ENCODE assay signal across 8 cellular contexts in genomic region chr10:86521620-86522384, GRCh38. TPM values are rescaled to one million over a fixed set of nuclear protein-coding genes. Genes with fewer than 3 reads are reported as not detected.
DNase-seq lines count a peak whose midpoint lies in the region; ATAC-seq, FAIRE-seq and TF ChIP-seq lines count a peak whose summit lies in the region.

TSS of gene WAPL (minus strand) at chr10:86521792. CDS start at chr10:86518069, 3,723 bp downstream.

- DNase-seq in CD1c-positive myeloid dendritic cell (ENCODE audit: extremely low spot score) (peak; percentile 98), NCI-H82 (lab: John Stamatoyannopoulos, UW) (peak; percentile 93), dermis blood vessel endothelial cell (peak; percentile 97), HepG2 (ENCODE audit: low spot score) (peak; percentile 87)
- DNase-seq in activated CD4-positive, alpha-beta T cell treated with anti-CD3 and anti-CD28 coated beads, Interleukin-2, amount 50 U/mL, for 48 hours = peak; percentile 92 to 94
- peak; percentile 88 to 94 for DNase-seq in stimulated activated CD4-positive, alpha-beta T cell treated with anti-CD3 and anti-CD28 coated beads, Interleukin-2, amount 100 ng/mL, for 48 hours

- H3K4me3 ChIP-seq in HepG2 (replicated peaks in 1 of 3; ENCODE audit: insufficient read depth in 1 of 3, low read depth in 2 of 3, low read length in 3 of 3) = peak within 1 kb of the TSS; percentile 73 to 99 (median 79)

- H3K79me2 ChIP-seq in HepG2 (ENCODE audit: insufficient read depth, low read length) = peaks cover 66% of the 10 kb centered on the region

- no TSS peak for BruUV-seq in HepG2 (replicated peaks; lab: Mats Ljungman, UMichigan)

- TF ChIP-seq RAD21 in HepG2 (CRISPR knock-in tag; IDR thresholded peaks at IDR 0.05) = peak; percentile 44

- intact Hi-C loops in HepG2 (cut with micrococcal nuclease; ENCODE audit: unreplicated experiment) = loop anchor here (1.0 to 2.0 kb wide), 2 partner anchors 81 to 122 kb away; no protein-coding TSS in a partner anchor

- TF ChIP-seq EP300 in HepG2 (IDR thresholded peaks at IDR 0.05; ENCODE audit: low read depth in 2 of 2, low read length in 2 of 2) (no peak), HepG2 (CRISPR knock-in tag; IDR thresholded peaks at IDR 0.05; ENCODE audit: borderline replicate concordance) (no peak)

- peak; percentile 28; the same call in 1 of the 2 replicates for TF ChIP-seq CTCF in HepG2 (CRISPR knock-in tag; IDR thresholded peaks at IDR 0.05)

- peaks cover 3 to 8% of the 10 kb centered on the region in 2 experiments; a peak in 2 of 5 replicates for H3K36me3 ChIP-seq in HepG2 (replicated peaks in 1 of 2; ENCODE audit: control insufficient read depth in 1 of 2, insufficient read depth in 2 of 2, low read length in 2 of 2)

- peak within 1 kb of the TSS; percentile 87 for H3K27ac ChIP-seq in HepG2 (ENCODE audit: extremely low read length, insufficient read depth, low read length)

- H3K4me2 ChIP-seq in HepG2 (ENCODE audit: low read depth, low read length) = peak within 1 kb of the TSS; percentile 88

- in situ Hi-C loops in HepG2 (cut with HindIII; ENCODE audit: extremely low pct_ligation_motif_present, low pct_unique_long_range_greater_than_20kb) = no loop called here

- CTCF ChIA-PET in HepG2 (lab: Yijun Ruan, JAX; ENCODE audit: low intra/inter-chr PET ratio, low total read pairs) = interaction anchor here (0.9 kb wide), 1 partner anchor 64 kb away, joined by 3 read pairs; no protein-coding TSS in a partner anchor

- under 1% methylated on average over 20 of the region's 91 CpGs for WGBS in HepG2 (ENCODE audit: low lambda C conversion rate)

- peaks cover 59% of the 10 kb centered on the region for H3K4me1 ChIP-seq in HepG2 (ENCODE audit: insufficient read depth, low read length)

- no peak for FAIRE-seq in HepG2 (lab: Jason Lieb, UNC)

- ATAC-seq in GM19397 (IDR thresholded peaks at IDR 0.05; ENCODE audit: unreplicated experiment) (peak; percentile 95), HG03565 (IDR thresholded peaks at IDR 0.05; ENCODE audit: unreplicated experiment) (peak; percentile 94), HepG2 (peak; percentile 94)

- TF ChIP-seq POLR2A in HepG2 (IDR thresholded peaks at IDR 0.05; ENCODE audit: insufficient read depth in 1 of 2, low read depth in 2 of 2, low read length in 2 of 2) = peak; percentile 60 to 77; a peak in 3 of 4 replicates

- peak within 1 kb of the TSS; percentile 92 for H3K9ac ChIP-seq in HepG2 (ENCODE audit: insufficient read depth, low read depth, low read length)

- H3K27me3 ChIP-seq in HepG2 (ENCODE audit: control insufficient read depth in 1 of 2, insufficient read depth in 2 of 2, low read length in 2 of 2) = no peaks in the 10 kb centered on the region; a peak in 1 of 5 replicates

- no peak within 1 kb of the TSS for H2AFZ ChIP-seq in HepG2 (ENCODE audit: low read length)

- H4K20me1 ChIP-seq in HepG2 (ENCODE audit: insufficient read depth, low read length) = peaks cover 17% of the 10 kb centered on the region

- POLR2A ChIA-PET in HepG2 (lab: Yijun Ruan, JAX) = interaction anchor here (1.5 to 3.0 kb wide), 4 partner anchors 13 to 121 kb away, joined by 5 to 20 read pairs (median 10); no protein-coding TSS in a partner anchor

- H3K9me3 ChIP-seq in HepG2 (ENCODE audit: low read length) = no peaks in the 10 kb centered on the region

TF ChIP-seq in HepG2, 621 proteins besides CTCF, POLR2A, EP300 and RAD21 (continues in another document):
- TF ChIP-seq ZNF101 (CRISPR knock-in tag; IDR thresholded peaks at IDR 0.05; ENCODE audit: borderline replicate concordance, low read depth) (0 out of 2 replicates have a peak, but pooled peaks have one; percentile 56), ZNF33A (CRISPR knock-in tag; IDR thresholded peaks at IDR 0.05; ENCODE audit: borderline replicate concordance) (no peak), ZZZ3 (CRISPR knock-in tag; IDR thresholded peaks at IDR 0.05; ENCODE audit: borderline replicate concordance) (no peak; the same call in 1 of the 2 replicates), MEIS2 (CRISPR knock-in tag; IDR thresholded peaks at IDR 0.05) (no peak; the same call in 1 of the 2 replicates), PAF1 (CRISPR knock-in tag; IDR thresholded peaks at IDR 0.05) (no peak), PAX8 (CRISPR knock-in tag; IDR thresholded peaks at IDR 0.05; ENCODE audit: borderline replicate concordance) (peak; percentile 61; the same call in 1 of the 2 replicates), THAP11 (CRISPR knock-in tag; IDR thresholded peaks at IDR 0.05) (peak; percentile 100), ZC3H4 (CRISPR knock-in tag; IDR thresholded peaks at IDR 0.05; ENCODE audit: borderline replicate concordance) (no peak), KIAA2018 (CRISPR knock-in tag; IDR thresholded peaks at IDR 0.05; ENCODE audit: borderline replicate concordance) (no peak), ZNF567 (CRISPR knock-in tag; IDR thresholded peaks at IDR 0.05; ENCODE audit: borderline replicate concordance) (no peak)

RNA-seq across cellular contexts. Expression of gene WAPL, which starts in this region (rescaled TPM):
- total RNA-seq in dermis blood vessel endothelial cell = 46.5 and 62.3 TPM in 2 replicates
- total RNA-seq in HepG2 (2016; rRNA removed; fragmentation: Illumina TruSeq; extraction: Trizol) = 43.5 and 64.9 TPM in 2 replicates
- 13.0 and 17.4 TPM in 2 replicates for total RNA-seq in HepG2 (2016; cell fraction: cytosol; rRNA removed; fragmentation: Illumina TruSeq; extraction: Trizol; ENCODE audit: low read depth)
- total RNA-seq in HepG2 (2016; cell fraction: insoluble cytoplasmic fraction; rRNA removed; fragmentation: Illumina TruSeq; extraction: Trizol) = 43.7 and 63.9 TPM in 2 replicates
- 23.7 and 25.1 TPM in 2 replicates for total RNA-seq in HepG2 (2016; cell fraction: membrane; rRNA removed; fragmentation: Illumina TruSeq; extraction: Trizol)
- 39.3 and 43.8 TPM in 2 replicates for total RNA-seq in HepG2 (2016; cell fraction: nucleus; rRNA removed; fragmentation: Illumina TruSeq; extraction: Trizol)
- polyA plus RNA-seq in HepG2 (2011; rRNA removed) = 12.3 and 13.2 TPM in 2 replicates
- 5.6 and 9.8 TPM in 2 replicates for polyA plus RNA-seq in HepG2 (2011; cell fraction: cytosol; rRNA removed)
- polyA plus RNA-seq in HepG2 (2011; cell fraction: nucleus; rRNA removed) = 8.2 and 10.9 TPM in 2 replicates
- 22.0 and 30.6 TPM in 2 replicates for polyA plus RNA-seq in HepG2 (2012)
- 1.3 and 1.7 TPM in 2 replicates for polyA plus RNA-seq in HepG2 (2016; cell fraction: cytosol; fragmentation: Illumina TruSeq; extraction: Trizol; ENCODE audit: low read depth)
- 38.5 and 41.9 TPM in 2 replicates for polyA plus RNA-seq in HepG2 (2016; cell fraction: insoluble cytoplasmic fraction; fragmentation: Illumina TruSeq; extraction: Trizol; ENCODE audit: low read depth)
- 7.0 and 7.3 TPM in 2 replicates for polyA plus RNA-seq in HepG2 (2016; cell fraction: membrane; fragmentation: Illumina TruSeq; extraction: Trizol; ENCODE audit: low read depth)
- 30.3 and 32.3 TPM in 2 replicates for polyA plus RNA-seq in HepG2 (2016; cell fraction: nucleus; fragmentation: Illumina TruSeq; extraction: Trizol; ENCODE audit: insufficient read depth, low read depth)
- polyA minus RNA-seq in HepG2 (2011; rRNA and poly(A)+ RNA removed; ENCODE audit: low replicate concordance) = 17.4 and 26.8 TPM in 2 replicates
- 26.6 and 30.6 TPM in 2 replicates for polyA minus RNA-seq in HepG2 (2011; cell fraction: cytosol; rRNA and poly(A)+ RNA removed)
- polyA minus RNA-seq in HepG2 (2011; cell fraction: nucleus; rRNA and poly(A)+ RNA removed) = 38.2 and 48.1 TPM in 2 replicates

Comparison
In these comparisons a context has a peak if more than half of its experiments do, and no peak if none do; other contexts are left out.
1. Peak in every context shown above with its lines: DNase-seq, ATAC-seq, H3K4me3 ChIP-seq and H3K27ac ChIP-seq.